In the genomic region with DNA sequence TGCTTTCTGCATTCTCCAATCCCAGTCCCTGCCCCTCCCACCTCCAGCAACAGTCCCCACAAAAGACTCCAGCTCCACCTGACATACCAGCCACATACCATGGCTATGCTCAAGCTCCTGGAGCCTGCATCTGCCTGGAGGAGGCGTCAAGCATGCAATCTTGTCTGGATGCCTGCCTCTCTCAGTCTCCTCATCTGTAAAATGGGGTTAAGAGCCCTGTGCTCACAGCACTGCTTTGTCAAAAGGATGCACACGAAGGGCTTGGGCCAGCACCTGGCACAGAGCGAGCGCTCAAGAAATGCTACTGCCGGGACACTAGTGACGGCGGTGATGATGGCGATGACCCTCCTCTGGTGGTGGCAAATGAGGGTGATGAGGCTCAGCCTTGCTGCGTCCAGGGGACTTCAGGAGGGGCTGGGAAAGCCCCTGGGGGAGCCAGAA, we compare ENCODE assay signal across 1 cellular context.
TF ChIP-seq lines count a peak whose summit lies in the region.

No MANE protein-coding gene starts in this region.

TF ChIP-seq in HepG2, 621 proteins besides CTCF, POLR2A, EP300 and RAD21 (continued from another document):
- TF ChIP-seq, protein P1, sequence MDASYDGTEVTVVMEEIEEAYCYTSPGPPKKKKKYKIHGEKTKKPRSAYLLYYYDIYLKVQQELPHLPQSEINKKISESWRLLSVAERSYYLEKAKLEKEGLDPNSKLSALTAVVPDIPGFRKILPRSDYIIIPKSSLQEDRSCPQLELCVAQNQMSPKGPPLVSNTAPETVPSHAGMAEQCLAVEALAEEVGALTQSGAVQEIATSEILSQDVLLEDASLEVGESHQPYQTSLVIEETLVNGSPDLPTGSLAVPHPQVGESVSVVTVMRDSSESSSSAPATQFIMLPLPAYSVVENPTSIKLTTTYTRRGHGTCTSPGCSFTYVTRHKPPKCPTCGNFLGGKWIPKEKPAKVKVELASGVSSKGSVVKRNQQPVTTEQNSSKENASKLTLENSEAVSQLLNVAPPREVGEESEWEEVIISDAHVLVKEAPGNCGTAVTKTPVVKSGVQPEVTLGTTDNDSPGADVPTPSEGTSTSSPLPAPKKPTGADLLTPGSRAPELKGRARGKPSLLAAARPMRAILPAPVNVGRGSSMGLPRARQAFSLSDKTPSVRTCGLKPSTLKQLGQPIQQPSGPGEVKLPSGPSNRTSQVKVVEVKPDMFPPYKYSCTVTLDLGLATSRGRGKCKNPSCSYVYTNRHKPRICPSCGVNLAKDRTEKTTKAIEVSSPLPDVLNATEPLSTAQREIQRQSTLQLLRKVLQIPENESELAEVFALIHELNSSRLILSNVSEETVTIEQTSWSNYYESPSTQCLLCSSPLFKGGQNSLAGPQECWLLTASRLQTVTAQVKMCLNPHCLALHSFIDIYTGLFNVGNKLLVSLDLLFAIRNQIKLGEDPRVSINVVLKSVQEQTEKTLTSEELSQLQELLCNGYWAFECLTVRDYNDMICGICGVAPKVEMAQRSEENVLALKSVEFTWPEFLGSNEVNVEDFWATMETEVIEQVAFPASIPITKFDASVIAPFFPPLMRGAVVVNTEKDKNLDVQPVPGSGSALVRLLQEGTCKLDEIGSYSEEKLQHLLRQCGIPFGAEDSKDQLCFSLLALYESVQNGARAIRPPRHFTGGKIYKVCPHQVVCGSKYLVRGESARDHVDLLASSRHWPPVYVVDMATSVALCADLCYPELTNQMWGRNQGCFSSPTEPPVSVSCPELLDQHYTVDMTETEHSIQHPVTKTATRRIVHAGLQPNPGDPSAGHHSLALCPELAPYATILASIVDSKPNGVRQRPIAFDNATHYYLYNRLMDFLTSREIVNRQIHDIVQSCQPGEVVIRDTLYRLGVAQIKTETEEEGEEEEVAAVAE (CRISPR knock-in tag; IDR thresholded peaks at IDR 0.05; ENCODE audit: borderline replicate concordance): no peak
- TF ChIP-seq SIN3B (IDR thresholded peaks at IDR 0.05; ENCODE audit: low read length) (no peak), ZSCAN25 (CRISPR knock-in tag; IDR thresholded peaks at IDR 0.05) (no peak), ZNF629 (CRISPR knock-in tag; conservative IDR thresholded peaks at IDR 0.05) (peak; percentile 71), ZNF17 (CRISPR knock-in tag; IDR thresholded peaks at IDR 0.05) (no peak), MAF1 (CRISPR knock-in tag; IDR thresholded peaks at IDR 0.05; ENCODE audit: borderline replicate concordance) (no peak), SALL1 (CRISPR knock-in tag; IDR thresholded peaks at IDR 0.05) (no peak), MTA1 (CRISPR knock-in tag; IDR thresholded peaks at IDR 0.05; ENCODE audit: borderline replicate concordance) (no peak), ASH2L (IDR thresholded peaks at IDR 0.05; ENCODE audit: insufficient read length, low read depth, low read length) (no peak), ELF4 (CRISPR knock-in tag; IDR thresholded peaks at IDR 0.05; ENCODE audit: borderline replicate concordance) (no peak)
- TF ChIP-seq, protein P2, sequence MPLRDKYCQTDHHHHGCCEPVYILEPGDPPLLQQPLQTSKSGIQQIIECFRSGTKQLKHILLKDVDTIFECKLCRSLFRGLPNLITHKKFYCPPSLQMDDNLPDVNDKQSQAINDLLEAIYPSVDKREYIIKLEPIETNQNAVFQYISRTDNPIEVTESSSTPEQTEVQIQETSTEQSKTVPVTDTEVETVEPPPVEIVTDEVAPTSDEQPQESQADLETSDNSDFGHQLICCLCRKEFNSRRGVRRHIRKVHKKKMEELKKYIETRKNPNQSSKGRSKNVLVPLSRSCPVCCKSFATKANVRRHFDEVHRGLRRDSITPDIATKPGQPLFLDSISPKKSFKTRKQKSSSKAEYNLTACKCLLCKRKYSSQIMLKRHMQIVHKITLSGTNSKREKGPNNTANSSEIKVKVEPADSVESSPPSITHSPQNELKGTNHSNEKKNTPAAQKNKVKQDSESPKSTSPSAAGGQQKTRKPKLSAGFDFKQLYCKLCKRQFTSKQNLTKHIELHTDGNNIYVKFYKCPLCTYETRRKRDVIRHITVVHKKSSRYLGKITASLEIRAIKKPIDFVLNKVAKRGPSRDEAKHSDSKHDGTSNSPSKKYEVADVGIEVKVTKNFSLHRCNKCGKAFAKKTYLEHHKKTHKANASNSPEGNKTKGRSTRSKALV (CRISPR knock-in tag; IDR thresholded peaks at IDR 0.05): no peak
- TF ChIP-seq, protein P3, sequence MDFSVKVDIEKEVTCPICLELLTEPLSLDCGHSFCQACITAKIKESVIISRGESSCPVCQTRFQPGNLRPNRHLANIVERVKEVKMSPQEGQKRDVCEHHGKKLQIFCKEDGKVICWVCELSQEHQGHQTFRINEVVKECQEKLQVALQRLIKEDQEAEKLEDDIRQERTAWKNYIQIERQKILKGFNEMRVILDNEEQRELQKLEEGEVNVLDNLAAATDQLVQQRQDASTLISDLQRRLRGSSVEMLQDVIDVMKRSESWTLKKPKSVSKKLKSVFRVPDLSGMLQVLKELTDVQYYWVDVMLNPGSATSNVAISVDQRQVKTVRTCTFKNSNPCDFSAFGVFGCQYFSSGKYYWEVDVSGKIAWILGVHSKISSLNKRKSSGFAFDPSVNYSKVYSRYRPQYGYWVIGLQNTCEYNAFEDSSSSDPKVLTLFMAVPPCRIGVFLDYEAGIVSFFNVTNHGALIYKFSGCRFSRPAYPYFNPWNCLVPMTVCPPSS (IDR thresholded peaks at IDR 0.05): no peak
